ENCODE assay signal across 20 cellular contexts in genomic region chr1:2519029-2519685, GRCh38. TPM values are rescaled to one million over a fixed set of nuclear protein-coding genes. Genes with fewer than 3 reads are reported as not detected.
DNase-seq lines count a peak whose midpoint lies in the region; ATAC-seq and TF ChIP-seq lines count a peak whose summit lies in the region.
"Had no signal": no experiment of that assay in that cellular context is flagged by ENCODE, and none has a peak within 500 bp of the region (broad histone marks: within the 10 kb centered on the region; RNA-seq: fewer than 3 reads in every experiment).

No MANE protein-coding gene starts in this region.

- H3K27ac ChIP-seq in BLaER1 (peak overlapping the region; percentile 68), IMR-90 (ENCODE audit: insufficient read depth, low read length) (no peak overlapping the region), dorsolateral prefrontal cortex (peak overlapping the region in 52 of 59 donors; percentile 20 to 88 (median 72)), Peyer's patch (no peak overlapping the region), brain microvascular endothelial cell (no peak overlapping the region)

- H4K91ac ChIP-seq in IMR-90 (ENCODE audit: insufficient read depth, low read depth, low read length), result no peak overlapping the region

- no peaks in the 10 kb centered on the region for H3K27me3 Mint-ChIP-seq in activated naive CD4-positive, alpha-beta T cell treated with anti-CD3 and anti-CD28 coated beads, Interleukin-2, amount 10 ng/mL, durations not matched to agents 7 days and 5 days
- H3K27me3 Mint-ChIP-seq: CD4-positive, alpha-beta memory T cell had no signal

- dilution Hi-C loops in IMR-90 (cut with HindIII; ENCODE audit: low sequenced_read_pairs, unreplicated experiment), result no loop called here

- H3K27me3 ChIP-seq in BLaER1, result no peaks in the 10 kb centered on the region
- H3K27me3 ChIP-seq in IMR-90 (ENCODE audit: control insufficient read depth, insufficient read depth, low read length), result no peaks in the 10 kb centered on the region
- H3K27me3 ChIP-seq in dorsolateral prefrontal cortex, result no peaks in the 10 kb centered on the region
- no peaks in the 10 kb centered on the region for H3K27me3 ChIP-seq in Peyer's patch
- H3K27me3 ChIP-seq in brain microvascular endothelial cell (replicated peaks), result no peaks in the 10 kb centered on the region
- H3K27me3 ChIP-seq: BE2C had no signal

- ATAC-seq in IMR-90 (ENCODE audit: low read depth), result no peak
- no peak for ATAC-seq in HG03342 (IDR thresholded peaks at IDR 0.05; ENCODE audit: unreplicated experiment)
- ATAC-seq: GM12878, HCT116, HepG2 had no signal

- H2BK20ac ChIP-seq in IMR-90 (ENCODE audit: low read depth, low read length), result no peak overlapping the region

- no peak overlapping the region for H2AK5ac ChIP-seq in IMR-90 (ENCODE audit: low read depth, low read length)

- no peak overlapping the region for H3K23ac ChIP-seq in IMR-90 (ENCODE audit: low read depth, low read length)

- H3K4me3 ChIP-seq in BLaER1, result no peak overlapping the region
- H3K4me3 ChIP-seq in IMR-90 (ENCODE audit: insufficient read depth, low read depth, low read length), result no peak overlapping the region
- H3K4me3 ChIP-seq in dorsolateral prefrontal cortex, result no peak overlapping the region
- H3K4me3 ChIP-seq in Peyer's patch, result no peak overlapping the region
- no peak overlapping the region for H3K4me3 ChIP-seq in brain microvascular endothelial cell (ENCODE audit: low read depth, low read length)
- H3K4me3 ChIP-seq: GM12878 had no signal

- H4K20me1 ChIP-seq in BLaER1, result peaks cover 88% of the 10 kb centered on the region
- peaks cover 30% of the 10 kb centered on the region for H4K20me1 ChIP-seq in IMR-90 (ENCODE audit: insufficient read depth, low read length)

- H3K14ac ChIP-seq in IMR-90 (replicated peaks; ENCODE audit: low read depth, low read length), result no peak overlapping the region

- TF ChIP-seq CTCF in IMR-90 (conservative IDR thresholded peaks at IDR 0.05; ENCODE audit: low read depth, low read length), result no peak
- no peak for TF ChIP-seq CTCF in dorsolateral prefrontal cortex (IDR thresholded peaks at IDR 0.05 in 54 of 56, conservative IDR thresholded peaks at IDR 0.05 in 2 of 56; ENCODE audit: low read depth in 1 of 56, partially characterized antibody in 56 of 56)
- TF ChIP-seq CTCF in Peyer's patch (IDR thresholded peaks at IDR 0.05), result no peak
- TF ChIP-seq CTCF in brain microvascular endothelial cell (IDR thresholded peaks at IDR 0.05; ENCODE audit: low read depth, low read length, missing control alignments), result no peak

- peaks cover 78% of the 10 kb centered on the region for H3K4me1 ChIP-seq in BLaER1
- H3K4me1 ChIP-seq in IMR-90 (ENCODE audit: control insufficient read depth, insufficient read depth, low read length), result peaks cover 10% of the 10 kb centered on the region
- peaks cover 0 to 7% (median under 1%) of the 10 kb centered on the region in 4 donors for H3K4me1 ChIP-seq in Peyer's patch
- H3K4me1 ChIP-seq: BE2C had no signal

- H3K27ac Mint-ChIP-seq in activated naive CD4-positive, alpha-beta T cell treated with anti-CD3 and anti-CD28 coated beads, Interleukin-2, amount 10 ng/mL, durations not matched to agents 7 days and 5 days, result no peak overlapping the region
- H3K27ac Mint-ChIP-seq: CD14-positive monocyte; CD4-positive, alpha-beta memory T cell had no signal

- no TSS peak for BruUV-seq in IMR-90 (replicated peaks; lab: Mats Ljungman, UMichigan)

- H2AK9ac ChIP-seq in IMR-90 (replicated peaks; ENCODE audit: low read depth, low read length, poor library complexity), result peak overlapping the region; percentile 76

- TF ChIP-seq POLR2A in IMR-90 (IDR thresholded peaks at IDR 0.05; ENCODE audit: low read depth, low read length) (no peak), Peyer's patch (IDR thresholded peaks at IDR 0.05) (no peak)

- no peak for DNase-seq in IMR-90
- peak in 4 of 10 donors; percentile 34 to 68 (median 54) for DNase-seq in dorsolateral prefrontal cortex
- peak; percentile 17 for DNase-seq in occipital lobe (lab: John Stamatoyannopoulos, UW)
- DNase-seq in Peyer's patch, result no peak
- no peak for DNase-seq in brain microvascular endothelial cell
- no peak for DNase-seq in activated naive CD4-positive, alpha-beta T cell treated with anti-CD3 and anti-CD28 coated beads, Interleukin-2, amount 10 ng/mL, durations not matched to agents 7 days and 5 days
- DNase-seq: BE2C; Calu3; CD4-positive, alpha-beta memory T cell; DMS79 treated with DMSO at 0.1 percent for 48 hours; GOT3; H7 had no signal

- in situ Hi-C loops in IMR-90 (cut with MboI; ENCODE audit: low sequenced_read_pairs), result no loop called here
- in situ Hi-C loops in brain microvascular endothelial cell (cut with HindIII; ENCODE audit: low pct_ligation_motif_present, low sequenced_read_pairs), result loop anchor here (25.0 kb wide), 1 partner anchor 107 kb away; the partner anchor contains the start of gene PEX10

- H3K4me3 Mint-ChIP-seq in activated naive CD4-positive, alpha-beta T cell treated with anti-CD3 and anti-CD28 coated beads, Interleukin-2, amount 10 ng/mL, durations not matched to agents 7 days and 5 days, result no peak overlapping the region
- H3K4me3 Mint-ChIP-seq: CD14-positive monocyte; CD4-positive, alpha-beta memory T cell had no signal

- H3K9me1 ChIP-seq in IMR-90 (ENCODE audit: insufficient read depth, low read length), result peaks cover 12% of the 10 kb centered on the region

- H3K4me2 ChIP-seq in BLaER1 (peak overlapping the region; percentile 79), IMR-90 (ENCODE audit: low read depth, low read length) (no peak overlapping the region)

- CTCF ChIA-PET in IMR-90 (lab: Yijun Ruan, JAX), result no interaction called here
- CTCF ChIA-PET in activated naive CD4-positive, alpha-beta T cell treated with anti-CD3 and anti-CD28 coated beads, Interleukin-2, amount 10 ng/mL, durations not matched to agents 7 days and 5 days (lab: Charles Lee), result interaction anchor here (0.9 kb wide), 1 partner anchor 28 kb away, joined by 3 read pairs; no protein-coding TSS in a partner anchor

- no peak overlapping the region for H2BK15ac ChIP-seq in IMR-90 (ENCODE audit: low read depth, low read length)

- H4K5ac ChIP-seq in IMR-90 (ENCODE audit: low read depth, low read length), result no peak overlapping the region

- H2BK120ac ChIP-seq in IMR-90 (ENCODE audit: low read depth, low read length), result no peak overlapping the region

- peaks cover 44% of the 10 kb centered on the region for H3K36me3 Mint-ChIP-seq in activated naive CD4-positive, alpha-beta T cell treated with anti-CD3 and anti-CD28 coated beads, Interleukin-2, amount 10 ng/mL, durations not matched to agents 7 days and 5 days

- WGBS in IMR-90 (ENCODE audit: extremely low coverage in 2 of 2, insufficient read length in 1 of 2), 2 experiments, result 98% methylated on average over 6 of the region's 25 CpGs; no CpG with 5 or more reads in 1 of the 2 experiments

- H3K9me3 ChIP-seq in BLaER1, result no peaks in the 10 kb centered on the region
- H3K9me3 ChIP-seq in IMR-90 (ENCODE audit: control insufficient read depth, insufficient read depth, low read length), result no peaks in the 10 kb centered on the region
- H3K9me3 ChIP-seq in Peyer's patch, result no peaks in the 10 kb centered on the region
- H3K9me3 ChIP-seq: BE2C had no signal

- no peak overlapping the region for H3K56ac ChIP-seq in IMR-90 (ENCODE audit: extremely low read depth, insufficient read depth, low read length)

- peaks cover 75% of the 10 kb centered on the region for H3K36me3 ChIP-seq in BLaER1
- H3K36me3 ChIP-seq in IMR-90 (ENCODE audit: control insufficient read depth, insufficient read depth, low read length), result peaks cover 64% of the 10 kb centered on the region
- H3K36me3 ChIP-seq in Peyer's patch, result peaks cover 0 to 76% (median 0%) of the 10 kb centered on the region in 3 donors
- H3K36me3 ChIP-seq in brain microvascular endothelial cell (replicated peaks), result peaks cover 57% of the 10 kb centered on the region

- H3K4me1 Mint-ChIP-seq in activated naive CD4-positive, alpha-beta T cell treated with anti-CD3 and anti-CD28 coated beads, Interleukin-2, amount 10 ng/mL, durations not matched to agents 7 days and 5 days, result peaks cover 23% of the 10 kb centered on the region

- no peak overlapping the region for H3K4ac ChIP-seq in IMR-90 (ENCODE audit: low read depth, low read length)

- no peak overlapping the region for H4K8ac ChIP-seq in IMR-90 (ENCODE audit: low read depth in 2 of 2, low read length in 2 of 2)

- TF ChIP-seq RAD21 in IMR-90 (IDR thresholded peaks at IDR 0.05; ENCODE audit: low read length), result no peak

- H2BK5ac ChIP-seq in IMR-90 (ENCODE audit: low read depth, low read length, poor library complexity, severe bottlenecking), result no peak overlapping the region

- intact Hi-C loops in IMR-90 (cut with micrococcal nuclease) (no loop called here), dorsolateral prefrontal cortex (cut with DNase I) (no loop called here)

- H3K18ac ChIP-seq in IMR-90 (ENCODE audit: low read depth, low read length), result no peak overlapping the region

- H2AFZ ChIP-seq in IMR-90 (replicated peaks; ENCODE audit: low read length, poor library complexity), result no peak overlapping the region

- peak overlapping the region; percentile 19; the same call in 1 of the 2 replicates for H3K9ac ChIP-seq in BLaER1
- H3K9ac ChIP-seq in IMR-90 (ENCODE audit: low read depth, low read length), result no peak overlapping the region

- POLR2A ChIA-PET in IMR-90 (lab: Charles Lee; ENCODE audit: unreplicated experiment), result no interaction called here

- H3K9me3 Mint-ChIP-seq in activated naive CD4-positive, alpha-beta T cell treated with anti-CD3 and anti-CD28 coated beads, Interleukin-2, amount 10 ng/mL, durations not matched to agents 7 days and 5 days, result no peaks in the 10 kb centered on the region
- H3K9me3 Mint-ChIP-seq: CD14-positive monocyte; CD4-positive, alpha-beta memory T cell had no signal

- H3K79me1 ChIP-seq in IMR-90 (ENCODE audit: low read depth in 1 of 2, low read length in 2 of 2), result peaks cover 7 to 35% of the 10 kb centered on the region in 2 experiments

RNA-seq across cellular contexts. Expression of gene PANK4, which starts 7.2 kb away (rescaled TPM):
- total RNA-seq in IMR-90 (2012; rRNA removed) (14.0 and 15.3 TPM in 2 replicates), dorsolateral prefrontal cortex (10 to 100 TPM; 31.4 to 65.2 (median 46.7) TPM), occipital lobe (26.0 TPM), Peyer's patch (10 to 100 TPM; 43.4 to 82.5 (median 70.5) TPM)
- polyA plus RNA-seq in IMR-90 (2012; rRNA removed), result 18.5 and 23.3 TPM in 2 replicates
- polyA plus RNA-seq in IMR-90 (2012; cell fraction: cytosol; rRNA removed), result 18.5 and 21.4 TPM in 2 replicates
- polyA plus RNA-seq in IMR-90 (2012; cell fraction: nucleus; rRNA removed; ENCODE audit: low replicate concordance), result 113 and 229 TPM in 2 replicates

RNA-seq across cellular contexts. Expression of gene HES5, which starts 10.9 kb away (rescaled TPM):
- not detected in 2 replicates for total RNA-seq in IMR-90 (2012; rRNA removed)
- not detected in 2 replicates for polyA plus RNA-seq in IMR-90 (2012; rRNA removed)
- 0.08 TPM in 1 of 2 replicates, not detected in the other for polyA plus RNA-seq in IMR-90 (2012; cell fraction: cytosol; rRNA removed)
- polyA plus RNA-seq in IMR-90 (2012; cell fraction: nucleus; rRNA removed; ENCODE audit: low replicate concordance), result 0.22 and 0.33 TPM in 2 replicates
- 10 to 100 TPM in 45 of 120 experiments, 1 to 10 TPM in 74, under 1 TPM in 1; 0.56 to 50.1 (median 8.5) TPM for total RNA-seq in dorsolateral prefrontal cortex
- total RNA-seq in occipital lobe, result 25.4 TPM
- total RNA-seq in Peyer's patch, result under 1 TPM in 1 of 4 donors, not detected in 3; 0.88 TPM
- total RNA-seq: A172; Calu3; CD4-positive, alpha-beta memory T cell; G401; HepG2 had no signal
- polyA plus RNA-seq: CD14-positive monocyte; CD4-positive, alpha-beta memory T cell; HepG2 had no signal

RNA-seq across cellular contexts. Expression of gene TNFRSF14, which starts 37.0 kb away (rescaled TPM):
- 1.3 and 1.7 TPM in 2 replicates for total RNA-seq in IMR-90 (2012; rRNA removed)
- 4.2 and 4.6 TPM in 2 replicates for polyA plus RNA-seq in IMR-90 (2012; rRNA removed)
- polyA plus RNA-seq in IMR-90 (2012; cell fraction: cytosol; rRNA removed), result 3.1 and 5.7 TPM in 2 replicates
- polyA plus RNA-seq in IMR-90 (2012; cell fraction: nucleus; rRNA removed; ENCODE audit: low replicate concordance), result 32.3 and 65.2 TPM in 2 replicates
- 10 to 100 TPM; 12.0 to 44.5 (median 23.4) TPM for total RNA-seq in dorsolateral prefrontal cortex
- 2.0 TPM for total RNA-seq in occipital lobe
- total RNA-seq in Peyer's patch, result 100 to 1,000 TPM; 231 to 532 (median 316) TPM

RNA-seq across cellular contexts. Expression of gene PLCH2, which starts 43.1 kb away (rescaled TPM):
- total RNA-seq in IMR-90 (2012; rRNA removed) (0.18 and 0.28 TPM in 2 replicates), dorsolateral prefrontal cortex (10 to 100 TPM; 15.5 to 43.3 (median 25.0) TPM), occipital lobe (4.2 TPM), Peyer's patch (10 to 100 TPM in 2 of 4 donors, 1 to 10 TPM in 2; 2.5 to 18.3 (median 7.8) TPM)
- polyA plus RNA-seq in IMR-90 (2012; rRNA removed), result 1.9 and 2.4 TPM in 2 replicates
- 1.4 and 2.4 TPM in 2 replicates for polyA plus RNA-seq in IMR-90 (2012; cell fraction: cytosol; rRNA removed)
- polyA plus RNA-seq in IMR-90 (2012; cell fraction: nucleus; rRNA removed; ENCODE audit: low replicate concordance), result 7.8 and 21.5 TPM in 2 replicates
- total RNA-seq: A172 had no signal
- polyA plus RNA-seq: CD14-positive monocyte had no signal

Comparison
In these comparisons a context has a peak if more than half of its experiments do, and no peak if none do; other contexts are left out.
1. H3K27ac ChIP-seq: peak in BLaER1 (single experiment) and dorsolateral prefrontal cortex (52 of 59); none in IMR-90 (single experiment), Peyer's patch (0 of 4) and brain microvascular endothelial cell (single experiment).
2. RNA of gene TNFRSF14, which starts 37.0 kb away (total RNA-seq): 231 to 532 TPM in Peyer's patch; 12.0 to 44.5 TPM in dorsolateral prefrontal cortex, 2.0 TPM in occipital lobe (single experiment) and 1.3 to 1.7 TPM in IMR-90; every median in the first group is over 4 times any median in the second.